Comparison of ENCODE assay signal across 31 cellular contexts in the genomic region with DNA sequence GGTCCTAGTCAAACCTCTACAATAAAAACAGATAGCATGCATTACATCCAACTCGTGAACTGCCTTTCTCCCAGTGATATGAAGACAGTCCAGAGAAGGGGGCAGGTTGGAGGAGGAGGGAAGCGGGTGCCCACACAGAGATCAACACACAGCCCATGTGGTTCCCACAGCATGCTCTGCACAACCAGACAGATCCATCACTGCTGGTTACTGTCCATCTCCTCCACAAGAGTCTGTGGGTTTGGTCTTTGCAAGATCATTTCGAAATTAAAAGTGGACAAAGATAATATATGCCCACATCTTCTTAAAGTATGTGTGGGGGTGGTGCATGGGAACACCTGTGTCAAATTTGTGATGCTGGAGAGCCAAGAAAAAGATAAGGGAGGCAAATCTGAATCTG.
"Had no signal": no experiment of that assay in that cellular context is flagged by ENCODE, and none has a peak within 500 bp of the region (broad histone marks: within the 10 kb centered on the region; RNA-seq: fewer than 3 reads in every experiment).

No MANE protein-coding gene starts in this region.

- H3K36me3 Mint-ChIP-seq: immature natural killer cell; mesothelial cell of epicardium; naive B cell; natural killer cell; neural progenitor cell; stimulated activated effector memory CD8-positive, alpha-beta T cell treated with anti-CD3 and anti-CD28 coated beads, Interleukin-12 subunit alpha, Interleukin-12 subunit beta, amount 100 ng/mL, for 72 hours had no signal

- H3K36me3 ChIP-seq: left lung, lower lobe of right lung, neural progenitor cell, neutrophil, ovary, right atrium auricular region, sigmoid colon, spleen, suprapubic skin, thoracic aorta, tibial artery, upper lobe of right lung had no signal

- H3K9me3 Mint-ChIP-seq: immature natural killer cell; mesothelial cell of epicardium; naive B cell; natural killer cell; nephron progenitor cell; neural progenitor cell; stimulated activated effector memory CD8-positive, alpha-beta T cell treated with anti-CD3 and anti-CD28 coated beads, Interleukin-12 subunit alpha, Interleukin-12 subunit beta, amount 100 ng/mL, for 72 hours; stimulated activated naive CD8-positive, alpha-beta T cell treated with anti-CD3 and anti-CD28 coated beads, Interleukin-15, Interleukin-2, amounts not matched to agents 100 ng/mL and 50 ng/mL, for 24 hours had no signal

- H3K27ac Mint-ChIP-seq: immature natural killer cell; natural killer cell; nephron progenitor cell; neural progenitor cell; progenitor cell of endocrine pancreas; stimulated activated effector memory CD8-positive, alpha-beta T cell treated with anti-CD3 and anti-CD28 coated beads, Interleukin-12 subunit alpha, Interleukin-12 subunit beta, amount 100 ng/mL, for 72 hours; stimulated activated naive CD8-positive, alpha-beta T cell treated with anti-CD3 and anti-CD28 coated beads, Interleukin-15, Interleukin-2, amounts not matched to agents 100 ng/mL and 50 ng/mL, for 24 hours had no signal

- H3K9me3 ChIP-seq: left lung, lower lobe of right lung, neutrophil, ovary, right atrium auricular region, sigmoid colon, spleen, suprapubic skin, thoracic aorta, tibial artery, upper lobe of right lung had no signal

- H3K4me1 Mint-ChIP-seq: stimulated activated effector memory CD8-positive, alpha-beta T cell treated with anti-CD3 and anti-CD28 coated beads, Interleukin-12 subunit alpha, Interleukin-12 subunit beta, amount 100 ng/mL, for 72 hours had no signal

- H3K9ac ChIP-seq: neural progenitor cell had no signal

- H3K27me3 ChIP-seq: left lung, neural progenitor cell, neutrophil, ovary, right atrium auricular region, sigmoid colon, suprapubic skin, tibial artery, upper lobe of right lung had no signal

- H3K4me2 ChIP-seq: neural progenitor cell had no signal

- H3K4me3 Mint-ChIP-seq: immature natural killer cell; mesothelial cell of epicardium; naive B cell; natural killer cell; nephron progenitor cell; neural progenitor cell; stimulated activated effector memory CD8-positive, alpha-beta T cell treated with anti-CD3 and anti-CD28 coated beads, Interleukin-12 subunit alpha, Interleukin-12 subunit beta, amount 100 ng/mL, for 72 hours; stimulated activated naive CD8-positive, alpha-beta T cell treated with anti-CD3 and anti-CD28 coated beads, Interleukin-15, Interleukin-2, amounts not matched to agents 100 ng/mL and 50 ng/mL, for 24 hours had no signal

- ATAC-seq: left lung; lower lobe of right lung; natural killer cell; stimulated activated effector memory CD8-positive, alpha-beta T cell treated with anti-CD3 and anti-CD28 coated beads, Interleukin-12 subunit alpha, Interleukin-12 subunit beta, amount 100 ng/mL, for 72 hours; upper lobe of right lung had no signal

- H2AFZ ChIP-seq: neural progenitor cell had no signal

- H3K4me1 ChIP-seq: left lung, lower lobe of right lung, neural progenitor cell, right atrium auricular region, upper lobe of right lung had no signal

- H3K27ac ChIP-seq: left lung, lower lobe of right lung, neural progenitor cell, neutrophil, ovary, right atrium auricular region, sigmoid colon, spleen, suprapubic skin, thoracic aorta, tibial artery, upper lobe of right lung had no signal

- H3K27me3 Mint-ChIP-seq: naive B cell; stimulated activated naive CD8-positive, alpha-beta T cell treated with anti-CD3 and anti-CD28 coated beads, Interleukin-15, Interleukin-2, amounts not matched to agents 100 ng/mL and 50 ng/mL, for 24 hours had no signal

- DNase-seq: hypothalamus; immature natural killer cell; kidney; left colon; left lung; lower lobe of right lung; mesenchymal stem cell; naive B cell; natural killer cell; nephron progenitor cell; occipital lobe; ovary; sigmoid colon; small intestine; spleen; stimulated activated CD4-positive, alpha-beta T cell treated with anti-CD3 and anti-CD28 coated beads, Interleukin-4, amount 100 ng/mL, for 24 hours; stimulated activated naive CD4-positive, alpha-beta T cell; tibial artery; trophoblast cell; upper lobe of right lung had no signal

- FAIRE-seq: islet of Langerhans, kidney, small intestine, urothelium cell line had no signal

- H3K4me3 ChIP-seq: left lung, lower lobe of right lung, neural progenitor cell, ovary, right atrium auricular region, sigmoid colon, spleen, suprapubic skin, thoracic aorta, tibial artery, upper lobe of right lung had no signal
